ENCODE assay signal across 17 cellular contexts in the genomic region with DNA sequence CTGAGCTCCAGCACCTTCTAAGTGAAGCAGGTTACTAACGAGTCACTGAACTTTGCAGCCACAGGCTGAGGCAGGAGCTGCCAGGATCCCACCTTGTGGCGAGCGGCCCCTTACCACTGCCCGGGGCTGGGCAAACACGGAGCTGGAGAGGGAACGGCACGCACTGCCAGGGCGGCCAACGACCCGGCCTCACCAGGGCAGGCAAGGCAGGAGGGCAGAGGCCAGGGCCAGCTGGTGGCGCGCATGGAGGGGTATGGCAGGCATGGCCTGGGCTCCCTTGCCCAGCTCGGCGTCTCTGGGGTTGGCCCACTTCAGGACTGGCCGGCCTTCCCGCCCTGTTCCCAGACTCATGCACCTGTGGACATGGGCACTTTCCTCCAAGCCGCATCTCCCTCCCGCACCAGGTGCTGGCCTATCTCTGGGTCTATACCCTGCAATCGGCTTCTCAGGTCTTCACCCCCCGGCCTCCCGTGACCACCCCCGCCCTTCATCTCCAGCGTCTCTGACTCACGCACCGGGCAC.
"Had no signal": no experiment of that assay in that cellular context is flagged by ENCODE, and none has a peak within 500 bp of the region (broad histone marks: within the 10 kb centered on the region; RNA-seq: fewer than 3 reads in every experiment).

No MANE protein-coding gene starts in this region.

- H3K4me3 Mint-ChIP-seq: dendritic cell treated with granulocyte-macrophage colony-stimulating factor and Interleukin-4, amounts not matched to agents 40 ng/mL and 50 ng/mL, for 4 days; mesothelial cell of epicardium had no signal

- H3K4me1 Mint-ChIP-seq: mesothelial cell of epicardium had no signal

- H3K9me3 ChIP-seq: colonic mucosa, lower lobe of right lung, mucosa of descending colon had no signal

- H3K4me1 ChIP-seq: colonic mucosa, esophagus muscularis mucosa, foreskin keratinocyte, gastroesophageal sphincter, left lung, lower lobe of right lung had no signal

- H3K27me3 Mint-ChIP-seq: dendritic cell treated with granulocyte-macrophage colony-stimulating factor and Interleukin-4, amounts not matched to agents 40 ng/mL and 50 ng/mL, for 4 days had no signal

- ATAC-seq: foreskin keratinocyte, gastroesophageal sphincter, heart right ventricle, left cardiac atrium, left lung, left ventricle myocardium superior, lower lobe of right lung, mucosa of descending colon had no signal

- DNase-seq: cerebellar nuclear complex; colonic mucosa; cortex of kidney; effector memory CD4-positive, alpha-beta T cell; foreskin keratinocyte; heart right ventricle; hippocampal formation; left cardiac atrium; left lung; left ventricle myocardium superior; lower lobe of right lung; mesenchymal stem cell; mucosa of descending colon had no signal

- H3K27ac ChIP-seq: colonic mucosa, esophagus muscularis mucosa, foreskin keratinocyte, gastroesophageal sphincter, heart right ventricle, left lung, lower lobe of right lung had no signal

- H3K27me3 ChIP-seq: colonic mucosa, esophagus muscularis mucosa, foreskin keratinocyte, gastroesophageal sphincter, left lung had no signal

- H3K36me3 Mint-ChIP-seq: mesothelial cell of epicardium had no signal

- H3K4me3 ChIP-seq: colonic mucosa, esophagus muscularis mucosa, gastroesophageal sphincter, heart right ventricle, left lung, lower lobe of right lung, mucosa of descending colon had no signal

- H3K36me3 ChIP-seq: colonic mucosa, esophagus muscularis mucosa, gastroesophageal sphincter, heart right ventricle, left lung, lower lobe of right lung had no signal

- H3K27ac Mint-ChIP-seq: dendritic cell treated with granulocyte-macrophage colony-stimulating factor and Interleukin-4, amounts not matched to agents 40 ng/mL and 50 ng/mL, for 4 days; mesothelial cell of epicardium had no signal
